Comparison of ENCODE assay signal across 21 cellular contexts in the genomic region with DNA sequence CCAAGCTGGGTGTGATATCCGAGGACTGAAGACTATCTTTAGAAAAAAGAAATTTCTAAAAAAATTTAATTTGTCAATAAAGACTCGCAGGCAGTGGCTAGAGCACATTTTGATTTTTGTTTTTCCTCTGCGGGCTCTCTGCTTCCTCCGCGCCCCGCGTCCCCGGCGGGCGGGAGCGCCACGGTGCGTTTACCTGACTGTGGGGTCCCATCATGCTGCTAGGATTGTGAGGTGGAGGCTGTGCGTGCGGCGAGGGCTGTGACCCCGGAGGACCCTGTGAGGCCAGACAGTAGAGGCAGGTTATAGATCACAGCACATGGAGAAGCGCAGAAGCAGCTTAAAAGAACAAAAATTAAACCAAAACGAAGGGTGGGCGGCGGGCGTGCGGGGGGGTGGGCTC.
"Had no signal": no experiment of that assay in that cellular context is flagged by ENCODE, and none has a peak within 500 bp of the region (broad histone marks: within the 10 kb centered on the region; RNA-seq: fewer than 3 reads in every experiment).

No MANE protein-coding gene starts in this region.

- H3K27ac ChIP-seq: brain microvascular endothelial cell, cardiac muscle cell, SK-N-MC had no signal

- H3K27me3 Mint-ChIP-seq: activated CD4-positive, alpha-beta T cell treated with anti-CD3 and anti-CD28 coated beads for 36 hours; activated naive CD8-positive, alpha-beta T cell; activated T-cell treated with anti-CD3 and anti-CD28 coated beads, Interleukin-2, amount 50 U/mL, for 24 hours; IgD-negative memory B cell; T-cell had no signal

- H3K27me3 ChIP-seq: brain microvascular endothelial cell, cardiac muscle cell had no signal

- H3K4me1 Mint-ChIP-seq: IgD-negative memory B cell had no signal

- H3K4me3 Mint-ChIP-seq: activated CD4-positive, alpha-beta T cell treated with anti-CD3 and anti-CD28 coated beads for 36 hours; activated CD8-positive, alpha-beta T cell treated with anti-CD3 and anti-CD28 coated beads, Interleukin-2, amount 10 ng/mL, durations not matched to agents 7 days and 5 days; activated naive CD8-positive, alpha-beta T cell; activated T-cell treated with anti-CD3 and anti-CD28 coated beads, Interleukin-2, amount 50 U/mL, for 24 hours; activated T-helper 1 cell treated with anti-CD3 and anti-CD28 coated beads, Interleukin-12 subunit alpha, Interleukin-12 subunit beta, Interleukin-2, Interleukin-4 antibody, amounts not matched to agents 30 ng/mL and 10 ng/mL and 1 ng/mL, durations not matched to agents 14 hours and 24 hours and 36 hours; IgD-negative memory B cell; T-cell had no signal

- ATAC-seq: activated CD4-positive, alpha-beta T cell treated with anti-CD3 and anti-CD28 coated beads for 36 hours; activated CD8-positive, alpha-beta T cell treated with anti-CD3 and anti-CD28 coated beads, Interleukin-2, amount 10 ng/mL, durations not matched to agents 7 days and 5 days; T-cell had no signal

- DNase-seq: activated CD4-positive, alpha-beta T cell treated with anti-CD3 and anti-CD28 coated beads for 36 hours; activated CD8-positive, alpha-beta T cell treated with anti-CD3 and anti-CD28 coated beads, Interleukin-2, amount 10 ng/mL, durations not matched to agents 7 days and 5 days; activated effector memory CD4-positive, alpha-beta T cell treated with Interleukin-2 at 50 U/mL for 16 hours; activated naive CD4-positive, alpha-beta T cell; activated T-cell treated with anti-CD3 and anti-CD28 coated beads, Interleukin-2, amount 50 U/mL, for 24 hours; brain microvascular endothelial cell; KG1; NCI-H1092; NCI-H1417; NCI-H1930; NCI-H2171; NCI-H2227 treated with DMSO at 0.1 percent for 48 hours; NCI-H82; T-cell; T-helper 2 cell; T1000 had no signal

- H3K9me3 Mint-ChIP-seq: activated T-cell treated with anti-CD3 and anti-CD28 coated beads, Interleukin-2, amount 50 U/mL, for 24 hours; activated T-helper 1 cell treated with anti-CD3 and anti-CD28 coated beads, Interleukin-12 subunit alpha, Interleukin-12 subunit beta, Interleukin-2, Interleukin-4 antibody, amounts not matched to agents 30 ng/mL and 10 ng/mL and 1 ng/mL, durations not matched to agents 14 hours and 24 hours and 36 hours; IgD-negative memory B cell; T-cell had no signal

- H3K27ac Mint-ChIP-seq: activated CD4-positive, alpha-beta T cell treated with anti-CD3 and anti-CD28 coated beads for 36 hours; activated T-helper 1 cell treated with anti-CD3 and anti-CD28 coated beads, Interleukin-12 subunit alpha, Interleukin-12 subunit beta, Interleukin-2, Interleukin-4 antibody, amounts not matched to agents 30 ng/mL and 10 ng/mL and 1 ng/mL, durations not matched to agents 14 hours and 24 hours and 36 hours; T-cell had no signal

- H3K4me3 ChIP-seq: cardiac muscle cell, SK-N-MC had no signal

- H3K36me3 ChIP-seq: brain microvascular endothelial cell, cardiac muscle cell had no signal
